ENCODE assay signal across 2 cellular contexts in the genomic region with DNA sequence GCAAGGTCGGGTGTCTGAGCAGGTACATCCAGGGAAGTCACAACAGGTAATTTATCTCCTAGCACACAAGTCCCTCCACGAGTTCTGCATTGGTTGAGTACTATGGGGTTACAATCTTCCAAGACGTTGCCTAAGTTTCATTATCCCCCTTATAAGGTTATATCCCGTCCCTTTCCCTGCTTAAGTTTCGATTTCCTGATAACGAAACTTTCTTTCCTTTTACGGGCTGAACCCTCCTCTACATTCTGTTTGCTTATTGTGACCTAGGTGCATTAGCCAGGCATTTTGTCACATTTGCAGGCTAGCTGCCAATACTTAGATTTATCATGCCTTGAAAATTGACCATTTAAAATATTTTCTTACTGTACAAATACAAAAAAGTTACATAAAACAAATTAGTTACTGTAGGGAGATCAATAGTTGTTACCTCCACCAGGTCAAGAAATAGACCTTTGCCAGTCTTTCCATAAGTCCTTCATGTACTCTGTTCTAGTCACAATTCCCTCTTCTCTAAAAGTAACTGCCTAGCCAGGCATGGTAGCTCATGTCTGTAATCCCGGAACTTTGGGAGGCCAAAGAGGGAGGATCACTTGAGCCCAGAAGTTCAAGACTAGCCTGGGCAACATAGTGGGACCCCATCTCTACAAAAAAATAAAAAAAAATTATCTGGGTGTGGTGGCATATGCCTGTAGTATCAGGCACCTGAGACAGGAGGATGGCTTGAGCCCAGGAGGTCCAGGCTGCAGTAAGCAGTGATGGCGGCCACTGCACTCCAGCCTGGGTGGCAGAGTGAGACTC.
TF ChIP-seq lines count a peak whose summit lies in the region.

No MANE protein-coding gene starts in this region.

TF ChIP-seq in liver, 16 proteins besides CTCF, POLR2A, EP300 and RAD21 (continued from another document):
- TF ChIP-seq ATF3 (IDR thresholded peaks at IDR 0.05) = no peak
- peak; percentile 86 to 89 for TF ChIP-seq RXRA (IDR thresholded peaks at IDR 0.05)
- TF ChIP-seq FOXA2 (IDR thresholded peaks at IDR 0.05) = no peak
- peak in 1 of 2 donors; percentile 37 for TF ChIP-seq EGR1 (IDR thresholded peaks at IDR 0.05; ENCODE audit: low read depth in 2 of 2)
- peak; percentile 73 for TF ChIP-seq SP1 (IDR thresholded peaks at IDR 0.05)
- peak; percentile 39 for TF ChIP-seq HNF4G (IDR thresholded peaks at IDR 0.05)
- peak; percentile 83 for TF ChIP-seq YY1 (IDR thresholded peaks at IDR 0.05)
- TF ChIP-seq REST (IDR thresholded peaks at IDR 0.05) = peak; percentile 66
- TF ChIP-seq, protein P1, sequence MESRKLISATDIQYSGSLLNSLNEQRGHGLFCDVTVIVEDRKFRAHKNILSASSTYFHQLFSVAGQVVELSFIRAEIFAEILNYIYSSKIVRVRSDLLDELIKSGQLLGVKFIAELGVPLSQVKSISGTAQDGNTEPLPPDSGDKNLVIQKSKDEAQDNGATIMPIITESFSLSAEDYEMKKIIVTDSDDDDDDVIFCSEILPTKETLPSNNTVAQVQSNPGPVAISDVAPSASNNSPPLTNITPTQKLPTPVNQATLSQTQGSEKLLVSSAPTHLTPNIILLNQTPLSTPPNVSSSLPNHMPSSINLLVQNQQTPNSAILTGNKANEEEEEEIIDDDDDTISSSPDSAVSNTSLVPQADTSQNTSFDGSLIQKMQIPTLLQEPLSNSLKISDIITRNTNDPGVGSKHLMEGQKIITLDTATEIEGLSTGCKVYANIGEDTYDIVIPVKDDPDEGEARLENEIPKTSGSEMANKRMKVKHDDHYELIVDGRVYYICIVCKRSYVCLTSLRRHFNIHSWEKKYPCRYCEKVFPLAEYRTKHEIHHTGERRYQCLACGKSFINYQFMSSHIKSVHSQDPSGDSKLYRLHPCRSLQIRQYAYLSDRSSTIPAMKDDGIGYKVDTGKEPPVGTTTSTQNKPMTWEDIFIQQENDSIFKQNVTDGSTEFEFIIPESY (IDR thresholded peaks at IDR 0.05) = peak; percentile 22
- TF ChIP-seq JUND (IDR thresholded peaks at IDR 0.05) = peak; percentile 55 to 74
- TF ChIP-seq, protein P2, sequence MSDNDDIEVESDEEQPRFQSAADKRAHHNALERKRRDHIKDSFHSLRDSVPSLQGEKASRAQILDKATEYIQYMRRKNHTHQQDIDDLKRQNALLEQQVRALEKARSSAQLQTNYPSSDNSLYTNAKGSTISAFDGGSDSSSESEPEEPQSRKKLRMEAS (IDR thresholded peaks at IDR 0.05) = peak; percentile 58
- TF ChIP-seq GABPA (IDR thresholded peaks at IDR 0.05 in 1 of 2, conservative IDR thresholded peaks at IDR 0.05 in 1 of 2) = peak in 1 of 2 donors; percentile 32
- TF ChIP-seq HNF4A (conservative IDR thresholded peaks at IDR 0.05) = peak; percentile 68 to 75

TF ChIP-seq in HepG2, 621 proteins besides CTCF, POLR2A, EP300 and RAD21 (continued from another document):
- TF ChIP-seq SNAPC4 (CRISPR knock-in tag; IDR thresholded peaks at IDR 0.05) = no peak
- no peak for TF ChIP-seq ZNF572 (CRISPR knock-in tag; IDR thresholded peaks at IDR 0.05)
